In the genomic region with DNA sequence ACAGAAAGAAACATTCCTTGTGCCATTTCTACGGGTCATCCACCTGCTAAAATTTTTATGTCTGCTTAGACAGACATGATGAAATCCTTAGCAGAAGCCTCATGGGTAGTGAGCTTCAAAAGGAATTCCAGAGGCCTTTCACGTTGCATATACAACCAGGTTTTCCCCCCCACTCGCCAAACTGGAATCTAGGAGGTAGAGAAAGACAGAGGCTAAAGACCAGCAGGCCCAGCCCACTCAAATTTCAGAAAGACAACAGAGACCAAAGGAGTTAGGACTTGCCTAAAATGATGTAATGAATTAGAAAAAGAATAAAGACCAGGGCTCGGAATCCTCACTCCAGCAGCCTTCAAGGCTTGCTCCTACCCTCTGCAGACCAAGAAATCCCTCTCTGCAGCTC, we compare ENCODE assay signal across 1 cellular context.
TF ChIP-seq lines count a peak whose summit lies in the region.

No MANE protein-coding gene starts in this region.

TF ChIP-seq in SK-N-SH, 30 proteins besides CTCF, POLR2A, EP300 and RAD21 (continued from another document):
- TF ChIP-seq, protein P1, sequence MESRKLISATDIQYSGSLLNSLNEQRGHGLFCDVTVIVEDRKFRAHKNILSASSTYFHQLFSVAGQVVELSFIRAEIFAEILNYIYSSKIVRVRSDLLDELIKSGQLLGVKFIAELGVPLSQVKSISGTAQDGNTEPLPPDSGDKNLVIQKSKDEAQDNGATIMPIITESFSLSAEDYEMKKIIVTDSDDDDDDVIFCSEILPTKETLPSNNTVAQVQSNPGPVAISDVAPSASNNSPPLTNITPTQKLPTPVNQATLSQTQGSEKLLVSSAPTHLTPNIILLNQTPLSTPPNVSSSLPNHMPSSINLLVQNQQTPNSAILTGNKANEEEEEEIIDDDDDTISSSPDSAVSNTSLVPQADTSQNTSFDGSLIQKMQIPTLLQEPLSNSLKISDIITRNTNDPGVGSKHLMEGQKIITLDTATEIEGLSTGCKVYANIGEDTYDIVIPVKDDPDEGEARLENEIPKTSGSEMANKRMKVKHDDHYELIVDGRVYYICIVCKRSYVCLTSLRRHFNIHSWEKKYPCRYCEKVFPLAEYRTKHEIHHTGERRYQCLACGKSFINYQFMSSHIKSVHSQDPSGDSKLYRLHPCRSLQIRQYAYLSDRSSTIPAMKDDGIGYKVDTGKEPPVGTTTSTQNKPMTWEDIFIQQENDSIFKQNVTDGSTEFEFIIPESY (IDR thresholded peaks at IDR 0.05; ENCODE audit: borderline replicate concordance, low read depth): no peak
